8 cellular contexts compared by ENCODE assay signal in genomic region chr14:40629551-40630137, GRCh38.
A peak's percentile ranks its signal among the peaks of the same experiment; 100 is the strongest.
DNase-seq lines count a peak whose midpoint lies in the region; ATAC-seq, FAIRE-seq and TF ChIP-seq lines count a peak whose summit lies in the region.
"Not testable (repeated sequence)": the region's sequence is repeated elsewhere in the genome, so short reads cannot be mapped to it uniquely, and the experiment has no call there.

No MANE protein-coding gene starts in this region.

- H3K14ac ChIP-seq in H1 (ENCODE audit: insufficient read length): not testable (repeated sequence)

- not testable (repeated sequence) for H2BK20ac ChIP-seq in H1 (ENCODE audit: low read length)

- H3K4me1 ChIP-seq in HUES64 (ENCODE audit: insufficient read depth, low read length); H1 (replicated peaks in 1 of 4; ENCODE audit: control insufficient read depth in 3 of 4, insufficient read depth in 4 of 4, low read length in 3 of 4); smooth muscle cell (ENCODE audit: low read depth): not testable (repeated sequence)

- H2AFZ ChIP-seq in H1 (ENCODE audit: low read length) (0 out of 2 replicates have a peak overlapping the region, but pooled peaks have one; percentile 9), smooth muscle cell (ENCODE audit: low read depth) (peak overlapping the region; percentile 89)

- FAIRE-seq in H1 (lab: Jason Lieb, UNC): not testable (repeated sequence)

- peak; percentile 92 for ATAC-seq in WTC11

- not testable (repeated sequence) for TF ChIP-seq CTCF in WTC11 (IDR thresholded peaks at IDR 0.05); H1 (IDR thresholded peaks at IDR 0.05; ENCODE audit: control extremely low read depth in 1 of 3, insufficient read depth in 1 of 3, low read depth in 1 of 3, low read length in 3 of 3); mesothelial cell of epicardium (IDR thresholded peaks at IDR 0.05; ENCODE audit: unreplicated experiment); smooth muscle cell (IDR thresholded peaks at IDR 0.05; ENCODE audit: borderline replicate concordance, insufficient read depth, poor library complexity, severe bottlenecking)

- peak overlapping the region; percentile 49 to 79; a peak in 3 of 4 replicates for H3K4me2 ChIP-seq in H1 (ENCODE audit: insufficient read depth in 1 of 2, low read depth in 2 of 2, low read length in 2 of 2)
- H3K4me2 ChIP-seq in smooth muscle cell: peak overlapping the region; percentile 87

- not testable (repeated sequence) for H2BK120ac ChIP-seq in H1 (replicated peaks; ENCODE audit: low read depth, low read length)

- not testable (repeated sequence) for H3K79me1 ChIP-seq in H1 (ENCODE audit: low read depth, low read length)

- not testable (repeated sequence) for H4K20me1 ChIP-seq in H1 (replicated peaks in 1 of 2; ENCODE audit: control insufficient read depth in 1 of 2, insufficient read depth in 2 of 2, low read length in 2 of 2); smooth muscle cell (ENCODE audit: low read depth)

- H3K4me1 Mint-ChIP-seq in WTC11 (peaks cover 20% of the 10 kb centered on the region), mesothelial cell of epicardium (peaks cover 15% of the 10 kb centered on the region)

- not testable (repeated sequence) for H3K36me3 ChIP-seq in HUES64 (ENCODE audit: insufficient read depth, low read length); H1 (ENCODE audit: control insufficient read depth in 2 of 4, insufficient read depth in 4 of 4, low read length in 3 of 4); smooth muscle cell (ENCODE audit: low read depth)

- H3K9ac ChIP-seq in HUES64 (ENCODE audit: low read depth, low read length): peak overlapping the region; percentile 33; the same call in 1 of the 2 replicates
- not testable (repeated sequence) for H3K9ac ChIP-seq in H1 (replicated peaks in 1 of 4; ENCODE audit: extremely low read depth in 1 of 4, low read depth in 3 of 4, low read length in 3 of 4)
- peak overlapping the region; percentile 51 for H3K9ac ChIP-seq in smooth muscle cell (ENCODE audit: low read depth)

- not testable (repeated sequence) for H3F3A ChIP-seq in smooth muscle cell (ENCODE audit: low read depth)

- H3K27me3 ChIP-seq in HUES64 (ENCODE audit: insufficient read depth, low read length); H1 (replicated peaks in 1 of 4; ENCODE audit: control insufficient read depth in 3 of 4, extremely low read depth in 1 of 4, insufficient read depth in 3 of 4, low read length in 3 of 4); smooth muscle cell (ENCODE audit: low read depth): not testable (repeated sequence)

- not testable (repeated sequence) for H3K36me3 Mint-ChIP-seq in WTC11, mesothelial cell of epicardium

- peak overlapping the region; percentile 51; the same call in 1 of the 2 replicates for H4K8ac ChIP-seq in H1 (ENCODE audit: extremely low read depth, insufficient read depth, low read length)

- H2AK5ac ChIP-seq in H1 (ENCODE audit: low read depth, low read length): not testable (repeated sequence)

- not testable (repeated sequence) for H4K5ac ChIP-seq in H1 (ENCODE audit: insufficient read length, low read depth, low read length)

- H2BK12ac ChIP-seq in H1 (ENCODE audit: low read depth, low read length): not testable (repeated sequence)

- peak; percentile 5 for DNase-seq in DMS53 treated with DMSO at 0.1 percent for 48 hours (lab: John Stamatoyannopoulos, UW; ENCODE audit: unreplicated experiment)
- peak; percentile 14 for DNase-seq in NCI-H82 treated with DMSO at 0.1 percent for 48 hours (lab: John Stamatoyannopoulos, UW; ENCODE audit: unreplicated experiment)
- DNase-seq in WTC11 (ENCODE audit: low spot score): peak; percentile 69
- peak; percentile 31 to 76 for DNase-seq in H1 (ENCODE audit: low read depth in 1 of 2, low spot score in 2 of 2)
- DNase-seq in mesothelial cell of epicardium (ENCODE audit: low spot score in 2 of 2, unreplicated experiment in 2 of 2): not testable (repeated sequence)
- DNase-seq in smooth muscle cell (lab: John Stamatoyannopoulos, UW; ENCODE audit: unreplicated experiment): peak; percentile 35

- not testable (repeated sequence) for H2BK5ac ChIP-seq in H1 (ENCODE audit: low read depth, low read length)

- H3K4me3 Mint-ChIP-seq in WTC11 (peak overlapping the region; percentile 64), mesothelial cell of epicardium (peak overlapping the region; percentile 14)

- H3K9me3 ChIP-seq in HUES64 (ENCODE audit: insufficient read depth, low read depth, low read length); H1 (ENCODE audit: insufficient read depth in 2 of 2, low read depth in 1 of 2, low read length in 1 of 2); iPS-18c (ENCODE audit: control insufficient read depth, insufficient read depth, low read length); smooth muscle cell (replicated peaks; ENCODE audit: low read depth): not testable (repeated sequence)

- TF ChIP-seq RAD21 in H1 (IDR thresholded peaks at IDR 0.05 in 1 of 2, conservative IDR thresholded peaks at IDR 0.05 in 1 of 2; ENCODE audit: low read depth in 2 of 2, low read length in 2 of 2): not testable (repeated sequence)

- H3K56ac ChIP-seq in H1 (replicated peaks; ENCODE audit: insufficient read length, low read depth, low read length): not testable (repeated sequence)

- CTCF ChIA-PET in WTC11 (lab: Charles Lee): not testable (repeated sequence)
- CTCF ChIA-PET in H1 (lab: Charles Lee; ENCODE audit: partially characterized antibody): interaction anchor here (1.9 kb wide), 1 partner anchor 212 kb away, joined by 8 read pairs; no protein-coding TSS in a partner anchor

- H3K4me3 ChIP-seq in HUES64 (ENCODE audit: low read length) (peak overlapping the region; percentile 49), H1 (ENCODE audit: extremely low read depth in 1 of 4, insufficient read depth in 2 of 4, low read depth in 3 of 4, low read length in 4 of 4) (peak overlapping the region in 3 of 4 experiments; percentile 6 to 59 (median 59); a peak in 5 of 8 replicates), iPS-18c (ENCODE audit: insufficient read depth, low read depth, low read length) (peak overlapping the region; percentile 45; the same call in 1 of the 2 replicates), smooth muscle cell (peak overlapping the region; percentile 60)

- H3K9me3 Mint-ChIP-seq in WTC11, mesothelial cell of epicardium: not testable (repeated sequence)

- not testable (repeated sequence) for H3K79me2 ChIP-seq in H1 (ENCODE audit: control insufficient read depth in 1 of 2, insufficient read depth in 2 of 2, low read length in 2 of 2); smooth muscle cell (ENCODE audit: low read depth)

- not testable (repeated sequence) for H3K27ac ChIP-seq in HUES64 (ENCODE audit: low read depth, low read length); H1 (ENCODE audit: low read depth, low read length); smooth muscle cell (ENCODE audit: low read depth)

- 52% methylated on average over 35 of the region's 44 CpGs for WGBS in HUES64
- WGBS in H1 (ENCODE audit: extremely low coverage in 1 of 2, insufficient coverage in 1 of 2, insufficient read length in 1 of 2, insufficient replicate concordance in 2 of 2, low coverage in 1 of 2, low lambda C conversion rate in 2 of 2, missing lambda C conversion rate in 1 of 2), 2 experiments: 51% methylated on average over 22 of the region's 44 CpGs; no CpG with 5 or more reads in 1 of the 2 experiments
- 43% methylated on average over 27 of the region's 44 CpGs for WGBS in smooth muscle cell (ENCODE audit: low lambda C conversion rate)

- H4K91ac ChIP-seq in H1 (replicated peaks; ENCODE audit: insufficient read length, low read length): not testable (repeated sequence)

- not testable (repeated sequence) for H3K27me3 Mint-ChIP-seq in WTC11 (ENCODE audit: low read depth); mesothelial cell of epicardium (ENCODE audit: low read depth)

- TF ChIP-seq EP300 in H1 (IDR thresholded peaks at IDR 0.05; ENCODE audit: borderline replicate concordance in 1 of 2, low read depth in 2 of 2, low read length in 2 of 2): not testable (repeated sequence)

- not testable (repeated sequence) for H3K4ac ChIP-seq in H1 (replicated peaks; ENCODE audit: insufficient read length, low read depth, low read length)

- H3K27ac Mint-ChIP-seq in WTC11: not testable (repeated sequence)
- H3K27ac Mint-ChIP-seq in mesothelial cell of epicardium: peak overlapping the region; percentile 69

- POLR2A ChIA-PET in WTC11 (lab: Charles Lee); H1 (lab: Charles Lee; ENCODE audit: partially characterized antibody): not testable (repeated sequence)

- H3K23me2 ChIP-seq in H1 (ENCODE audit: low read depth, low read length): not testable (repeated sequence)

- not testable (repeated sequence) for H2BK15ac ChIP-seq in H1 (ENCODE audit: low read length)

- H3K23ac ChIP-seq in H1 (ENCODE audit: insufficient read length): not testable (repeated sequence)

- TF ChIP-seq POLR2A in H1 (IDR thresholded peaks at IDR 0.05; ENCODE audit: control extremely low read depth in 1 of 2, low read depth in 2 of 2, low read length in 2 of 2): not testable (repeated sequence)

- not testable (repeated sequence) for H3K18ac ChIP-seq in H1 (ENCODE audit: extremely low read depth, low read length)

TF ChIP-seq in H1, 55 proteins besides CTCF, POLR2A, EP300 and RAD21:
- TF ChIP-seq POLR2AphosphoS5 (IDR thresholded peaks at IDR 0.05; ENCODE audit: low read depth, low read length): 0 out of 2 replicates have a peak, but pooled peaks have one; percentile 21
- peak; percentile 63; the same call in 1 of the 2 replicates for TF ChIP-seq TAF1 (IDR thresholded peaks at IDR 0.05; ENCODE audit: low read depth, low read length)
- TF ChIP-seq E2F6 (IDR thresholded peaks at IDR 0.05): peak; percentile 47
- TF ChIP-seq MAX (IDR thresholded peaks at IDR 0.05): 0 out of 2 replicates have a peak, but pooled peaks have one; percentile 12
TF ChIP-seq in H1: peak in this region for 4; not testable (repeated sequence) for 51.
